ENCODE assay signal across 8 cellular contexts in genomic region chr5:56763711-56764466, GRCh38. TPM values are rescaled to one million over a fixed set of nuclear protein-coding genes. Genes with fewer than 3 reads are reported as not detected.
DNase-seq lines count a peak whose midpoint lies in the region; ATAC-seq and TF ChIP-seq lines count a peak whose summit lies in the region.

No MANE protein-coding gene starts in this region.

- H2AFZ ChIP-seq in SK-N-SH (ENCODE audit: low read depth) = peak overlapping the region; percentile 24; the same call in 1 of the 2 replicates

- no peak for TF ChIP-seq POLR2A in testis (IDR thresholded peaks at IDR 0.05)

- peaks cover 2% of the 10 kb centered on the region for H3K9me3 Mint-ChIP-seq in activated CD4-positive, alpha-beta memory T cell treated with anti-CD3 and anti-CD28 coated beads, Interleukin-2, amount 10 ng/mL, durations not matched to agents 7 days and 5 days

- H3K79me2 ChIP-seq in SK-N-SH (ENCODE audit: insufficient read depth) = no peaks in the 10 kb centered on the region

- no peak overlapping the region for H3K27ac Mint-ChIP-seq in activated CD4-positive, alpha-beta memory T cell treated with anti-CD3 and anti-CD28 coated beads, Interleukin-2, amount 10 ng/mL, durations not matched to agents 7 days and 5 days

- 13% methylated on average over 7 of the region's 7 CpGs for WGBS in SK-N-SH (ENCODE audit: low lambda C conversion rate)
- WGBS in testis, 2 donors = 49 to 69% methylated on average over 7 of the region's 7 CpGs

- no peak for TF ChIP-seq CTCF in SK-N-SH (IDR thresholded peaks at IDR 0.05)
- no peak for TF ChIP-seq CTCF in testis (IDR thresholded peaks at IDR 0.05)

- no peak overlapping the region for H3K4me3 ChIP-seq in SK-N-SH (ENCODE audit: low read depth in 2 of 2, low read length in 1 of 2)
- H3K4me3 ChIP-seq in testis = no peak overlapping the region

- intact Hi-C loops in left cardiac atrium (cut with DNase I) (no loop called here), testis (cut with DNase I; ENCODE audit: low total_unique reads) (no loop called here)

- CTCF ChIA-PET in SK-N-SH (lab: Yijun Ruan, JAX) = no interaction called here
- CTCF ChIA-PET in activated CD4-positive, alpha-beta memory T cell treated with anti-CD3 and anti-CD28 coated beads, Interleukin-2, amount 10 ng/mL, durations not matched to agents 7 days and 5 days (lab: Charles Lee) = no interaction called here

- TF ChIP-seq EP300 in SK-N-SH (IDR thresholded peaks at IDR 0.05; ENCODE audit: borderline replicate concordance in 1 of 2, low read depth in 1 of 2, low read length in 1 of 2) = peak; percentile 66 to 98; a peak in 3 of 4 replicates

- peaks cover 0 to 28% of the 10 kb centered on the region in 2 experiments; a peak in 2 of 4 replicates for H3K4me1 ChIP-seq in SK-N-SH (ENCODE audit: control insufficient read depth in 1 of 2, insufficient read depth in 2 of 2, low read depth in 1 of 2, low read length in 1 of 2)
- peaks cover 9% of the 10 kb centered on the region for H3K4me1 ChIP-seq in testis

- H3K27me3 ChIP-seq in SK-N-SH (ENCODE audit: insufficient read depth) (no peaks in the 10 kb centered on the region), testis (no peaks in the 10 kb centered on the region)

- no peaks in the 10 kb centered on the region for H3K9me3 ChIP-seq in SK-N-SH
- no peaks in the 10 kb centered on the region for H3K9me3 ChIP-seq in testis

- DNase-seq in NCI-H748 (lab: John Stamatoyannopoulos, UW; ENCODE audit: unreplicated experiment) (peak; percentile 9), NCI-H748 treated with DMSO at 0.1 percent for 48 hours (lab: John Stamatoyannopoulos, UW) (no peak), SK-N-SH (peak; percentile 71), left cardiac atrium (no peak), testis (peak; percentile 32), NCI-H82 (lab: John Stamatoyannopoulos, UW) (no peak)
- DNase-seq in activated CD4-positive, alpha-beta memory T cell treated with anti-CD3 and anti-CD28 coated beads, Interleukin-2, amount 10 ng/mL, durations not matched to agents 7 days and 5 days = no peak
- no peak for DNase-seq in stimulated activated CD4-positive, alpha-beta T cell treated with anti-CD3 and anti-CD28 coated beads, Interleukin-4, amount 100 ng/mL, for 4 hours

- H3K9ac ChIP-seq in SK-N-SH = no peak overlapping the region

- H3K27ac ChIP-seq in SK-N-SH (ENCODE audit: low read depth in 2 of 2, low read length in 1 of 2) (peak overlapping the region in 1 of 2 experiments; percentile 100; a peak in 3 of 4 replicates), testis (no peak overlapping the region)

- peak; percentile 51 to 65 for ATAC-seq in left cardiac atrium

- no peak overlapping the region for H3K4me3 Mint-ChIP-seq in activated CD4-positive, alpha-beta memory T cell treated with anti-CD3 and anti-CD28 coated beads, Interleukin-2, amount 10 ng/mL, durations not matched to agents 7 days and 5 days

- peaks cover 2% of the 10 kb centered on the region for H3K27me3 Mint-ChIP-seq in activated CD4-positive, alpha-beta memory T cell treated with anti-CD3 and anti-CD28 coated beads, Interleukin-2, amount 10 ng/mL, durations not matched to agents 7 days and 5 days

- no peaks in the 10 kb centered on the region for H3K4me1 Mint-ChIP-seq in activated CD4-positive, alpha-beta memory T cell treated with anti-CD3 and anti-CD28 coated beads, Interleukin-2, amount 10 ng/mL, durations not matched to agents 7 days and 5 days

- peak overlapping the region; percentile 43; the same call in 1 of the 2 replicates for H3K4me2 ChIP-seq in SK-N-SH

- TF ChIP-seq RAD21 in SK-N-SH (IDR thresholded peaks at IDR 0.05; ENCODE audit: low read length) = no peak; the same call in none of the 2 replicates

- no peaks in the 10 kb centered on the region for H3F3A ChIP-seq in SK-N-SH (replicated peaks; ENCODE audit: insufficient read depth)

- H3K36me3 ChIP-seq in SK-N-SH (replicated peaks in 1 of 2; ENCODE audit: control insufficient read depth in 1 of 2, insufficient read depth in 2 of 2, low read length in 1 of 2) (no peaks in the 10 kb centered on the region), testis (ENCODE audit: low read depth, missing control alignments) (no peaks in the 10 kb centered on the region)

- H4K20me1 ChIP-seq in SK-N-SH (ENCODE audit: insufficient read depth) = no peaks in the 10 kb centered on the region

- no peaks in the 10 kb centered on the region for H3K9me2 ChIP-seq in SK-N-SH

- no peaks in the 10 kb centered on the region for H3K36me3 Mint-ChIP-seq in activated CD4-positive, alpha-beta memory T cell treated with anti-CD3 and anti-CD28 coated beads, Interleukin-2, amount 10 ng/mL, durations not matched to agents 7 days and 5 days (ENCODE audit: low read depth)

- POLR2A ChIA-PET in SK-N-SH (lab: Yijun Ruan, JAX) = interaction anchor here (1.0 to 1.3 kb wide), 5 partner anchors 50 to 267 kb away, joined by 3 to 7 read pairs (median 6); no protein-coding TSS in a partner anchor
- POLR2A ChIA-PET in activated CD4-positive, alpha-beta memory T cell treated with anti-CD3 and anti-CD28 coated beads, Interleukin-2, amount 10 ng/mL, durations not matched to agents 7 days and 5 days (lab: Charles Lee) = no interaction called here

TF ChIP-seq in SK-N-SH, 30 proteins besides CTCF, POLR2A, EP300 and RAD21 (continues in another document):
- no peak for TF ChIP-seq FOXM1 (IDR thresholded peaks at IDR 0.05; ENCODE audit: low read depth)
- TF ChIP-seq FOSL2 (IDR thresholded peaks at IDR 0.05; ENCODE audit: borderline replicate concordance, low read depth) = no peak
- peak; percentile 60 for TF ChIP-seq NFIC (IDR thresholded peaks at IDR 0.05; ENCODE audit: borderline replicate concordance)
- TF ChIP-seq, protein P1, sequence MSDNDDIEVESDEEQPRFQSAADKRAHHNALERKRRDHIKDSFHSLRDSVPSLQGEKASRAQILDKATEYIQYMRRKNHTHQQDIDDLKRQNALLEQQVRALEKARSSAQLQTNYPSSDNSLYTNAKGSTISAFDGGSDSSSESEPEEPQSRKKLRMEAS (IDR thresholded peaks at IDR 0.05; ENCODE audit: low read depth) = no peak
- TF ChIP-seq EZH2phosphoT487 (IDR thresholded peaks at IDR 0.05; ENCODE audit: borderline replicate concordance, low read depth) = no peak
- TF ChIP-seq TEAD4 (IDR thresholded peaks at IDR 0.05; ENCODE audit: borderline replicate concordance, insufficient read depth) = peak; percentile 80; the same call in 1 of the 2 replicates
- TF ChIP-seq NRF1 (IDR thresholded peaks at IDR 0.05; ENCODE audit: low read depth, low read length) = no peak
- peak; percentile 46 for TF ChIP-seq CHD2 (IDR thresholded peaks at IDR 0.05; ENCODE audit: low read length, partially characterized antibody)
- TF ChIP-seq GABPA (IDR thresholded peaks at IDR 0.05; ENCODE audit: low read depth) = no peak
- no peak for TF ChIP-seq ZBTB33 (IDR thresholded peaks at IDR 0.05; ENCODE audit: borderline replicate concordance, low read depth)
- no peak for TF ChIP-seq USF2 (IDR thresholded peaks at IDR 0.05; ENCODE audit: borderline replicate concordance, low read depth, low read length)
- peak; percentile 31; the same call in 1 of the 2 replicates for TF ChIP-seq MXI1 (IDR thresholded peaks at IDR 0.05; ENCODE audit: low read depth, low read length)
- TF ChIP-seq TAF1 (IDR thresholded peaks at IDR 0.05; ENCODE audit: borderline replicate concordance, low read depth, low read length) = no peak
- TF ChIP-seq POLR2AphosphoS5 (IDR thresholded peaks at IDR 0.05; ENCODE audit: low read depth, low read length) = peak; percentile 74
- TF ChIP-seq RXRA (IDR thresholded peaks at IDR 0.05; ENCODE audit: borderline replicate concordance, low read depth) = no peak
- peak; percentile 97 for TF ChIP-seq FOXJ3 (CRISPR knock-in tag; IDR thresholded peaks at IDR 0.05)
- TF ChIP-seq SIN3A (IDR thresholded peaks at IDR 0.05; ENCODE audit: borderline replicate concordance, low read depth, low read length) = 0 out of 2 replicates have a peak, but pooled peaks have one; percentile 13
- TF ChIP-seq MEF2A (IDR thresholded peaks at IDR 0.05; ENCODE audit: borderline replicate concordance, low read depth) = no peak
- peak; percentile 88 for TF ChIP-seq TCF12 (IDR thresholded peaks at IDR 0.05)
- TF ChIP-seq YY1 (IDR thresholded peaks at IDR 0.05; ENCODE audit: low read depth) = no peak

RNA-seq across cellular contexts. Expression of gene MAP3K1, which starts 51.5 kb away (rescaled TPM):
- polyA plus RNA-seq in SK-N-SH (2012; rRNA removed) = 2.2 and 3.5 TPM in 2 replicates
- polyA plus RNA-seq in SK-N-SH (2012; cell fraction: cytosol; rRNA removed) = 3.0 and 3.6 TPM in 2 replicates
- 3.1 and 6.6 TPM in 2 replicates for polyA plus RNA-seq in SK-N-SH (2012; cell fraction: nucleus; rRNA removed)
- total RNA-seq in left cardiac atrium = 1 to 10 TPM; 8.4 to 8.5 TPM
- 10 to 100 TPM; 42.5 to 52.0 TPM for total RNA-seq in testis
- polyA plus RNA-seq in testis (ENCODE audit: insufficient read depth, low read depth, low replicate concordance) = 20.4 TPM
- total RNA-seq in activated CD4-positive, alpha-beta memory T cell treated with anti-CD3 and anti-CD28 coated beads, Interleukin-2, amount 10 ng/mL, durations not matched to agents 7 days and 5 days = 10 to 100 TPM; 47.5 to 49.5 TPM

Comparison
In these comparisons a context has a peak if more than half of its experiments do, and no peak if none do; other contexts are left out.
1. DNase-seq: peak in NCI-H748 (single experiment), SK-N-SH (single experiment) and testis (single experiment); none in NCI-H748 treated with DMSO at 0.1 percent for 48 hours (single experiment), left cardiac atrium (single experiment), NCI-H82 (single experiment), activated CD4-positive, alpha-beta memory T cell treated with anti-CD3 and anti-CD28 coated beads, Interleukin-2, amount 10 ng/mL, durations not matched to agents 7 days and 5 days (single experiment) and stimulated activated CD4-positive, alpha-beta T cell treated with anti-CD3 and anti-CD28 coated beads, Interleukin-4, amount 100 ng/mL, for 4 hours (0 of 2).
2. RNA of gene MAP3K1, which starts 51.5 kb away (total RNA-seq): 42.5 to 52.0 TPM in testis and 47.5 to 49.5 TPM in activated CD4-positive, alpha-beta memory T cell treated with anti-CD3 and anti-CD28 coated beads, Interleukin-2, amount 10 ng/mL, durations not matched to agents 7 days and 5 days; 8.4 to 8.5 TPM in left cardiac atrium; every median in the first group is over 4 times any median in the second.